In the genomic region with DNA sequence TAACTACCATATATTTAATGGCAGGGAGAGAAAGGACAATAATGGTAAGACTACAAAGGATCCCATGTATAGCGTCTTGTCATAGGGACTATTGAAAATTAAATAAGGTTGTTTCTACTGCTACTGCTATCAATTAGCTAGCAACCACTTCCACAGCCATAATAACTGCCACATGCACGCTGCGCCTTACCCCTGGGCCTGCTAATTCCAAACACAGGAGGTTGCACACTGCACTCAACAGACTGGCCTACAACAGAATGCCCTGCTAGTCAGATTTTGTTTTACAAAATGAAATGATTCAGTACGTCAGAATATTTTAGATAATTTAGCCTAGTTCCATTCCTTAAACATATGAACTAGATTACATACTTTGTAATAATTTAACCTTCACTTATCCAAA, we compare ENCODE assay signal across 20 cellular contexts.
DNase-seq lines count a peak whose midpoint lies in the region; ATAC-seq, FAIRE-seq and TF ChIP-seq lines count a peak whose summit lies in the region.
"Had no signal": no experiment of that assay in that cellular context is flagged by ENCODE, and none has a peak within 500 bp of the region (broad histone marks: within the 10 kb centered on the region; RNA-seq: fewer than 3 reads in every experiment).

No MANE protein-coding gene starts in this region.

- intact Hi-C loops in HepG2 (cut with micrococcal nuclease; ENCODE audit: unreplicated experiment) (loop anchor here (5.0 kb wide), 1 partner anchor 106 kb away; no protein-coding TSS in a partner anchor), lower leg skin (cut with DNase I; ENCODE audit: low total_unique reads) (no loop called here)

- 94% methylated on average over 4 of the region's 4 CpGs for WGBS in SK-N-SH (ENCODE audit: low lambda C conversion rate)
- 99% methylated on average over 4 of the region's 4 CpGs for WGBS in HepG2 (ENCODE audit: low lambda C conversion rate)
- WGBS in smooth muscle cell (ENCODE audit: low lambda C conversion rate), result 69% methylated on average over 4 of the region's 4 CpGs
- 86 to 88% methylated on average over 4 of the region's 4 CpGs for WGBS in lower leg skin, 2 donors

- H3K27ac ChIP-seq in SK-N-SH (ENCODE audit: low read depth in 2 of 2, low read length in 1 of 2) (peak overlapping the region in 1 of 2 experiments; percentile 67; a peak in 2 of 4 replicates), SK-N-MC (peak overlapping the region; percentile 5; the same call in 1 of the 2 replicates), HepG2 (ENCODE audit: extremely low read length, insufficient read depth, low read length) (peak overlapping the region; percentile 86), smooth muscle cell (ENCODE audit: low read depth) (peak overlapping the region; percentile 69)
- H3K27ac ChIP-seq: KMS-11, PC-9 had no signal

- H3F3A ChIP-seq in SK-N-SH (replicated peaks; ENCODE audit: insufficient read depth) (no peaks in the 10 kb centered on the region), smooth muscle cell (ENCODE audit: low read depth) (peaks cover 2% of the 10 kb centered on the region)

- H3K79me2 ChIP-seq in SK-N-SH (ENCODE audit: insufficient read depth) (no peaks in the 10 kb centered on the region), HepG2 (ENCODE audit: insufficient read depth, low read length) (no peaks in the 10 kb centered on the region), smooth muscle cell (ENCODE audit: low read depth) (no peaks in the 10 kb centered on the region)

- TF ChIP-seq EP300 in SK-N-SH (IDR thresholded peaks at IDR 0.05; ENCODE audit: borderline replicate concordance in 1 of 2, low read depth in 1 of 2, low read length in 1 of 2), result peak in 1 of 2 experiments; percentile 23; a peak in 1 of 4 replicates
- no peak for TF ChIP-seq EP300 in HepG2 (IDR thresholded peaks at IDR 0.05; ENCODE audit: low read depth in 2 of 2, low read length in 2 of 2)
- TF ChIP-seq EP300 in HepG2 (CRISPR knock-in tag; IDR thresholded peaks at IDR 0.05; ENCODE audit: borderline replicate concordance), result no peak

- POLR2A ChIA-PET in SK-N-SH (lab: Yijun Ruan, JAX) (no interaction called here), HepG2 (lab: Yijun Ruan, JAX) (no interaction called here)

- CTCF ChIA-PET in SK-N-SH (lab: Yijun Ruan, JAX) (interaction anchor here (1.2 kb wide), 1 partner anchor 25 kb away, joined by 3 read pairs; no protein-coding TSS in a partner anchor), HepG2 (lab: Yijun Ruan, JAX; ENCODE audit: low intra/inter-chr PET ratio, low total read pairs) (no interaction called here)

- FAIRE-seq in HepG2 (lab: Jason Lieb, UNC), result no peak
- FAIRE-seq: G401.6, GM12878, GM18507 had no signal

- no peaks in the 10 kb centered on the region for H3K9me2 ChIP-seq in SK-N-SH

- H3K9me3 ChIP-seq in SK-N-SH, result no peaks in the 10 kb centered on the region
- H3K9me3 ChIP-seq in SK-N-MC (ENCODE audit: low read depth, low read length), result no peaks in the 10 kb centered on the region
- no peaks in the 10 kb centered on the region for H3K9me3 ChIP-seq in HepG2 (ENCODE audit: low read length)
- no peaks in the 10 kb centered on the region for H3K9me3 ChIP-seq in smooth muscle cell (replicated peaks; ENCODE audit: low read depth)

- H3K27me3 ChIP-seq in SK-N-SH (ENCODE audit: insufficient read depth), result no peaks in the 10 kb centered on the region
- no peaks in the 10 kb centered on the region for H3K27me3 ChIP-seq in HepG2 (ENCODE audit: control insufficient read depth in 1 of 2, insufficient read depth in 2 of 2, low read length in 2 of 2)
- no peaks in the 10 kb centered on the region for H3K27me3 ChIP-seq in smooth muscle cell (ENCODE audit: low read depth)

- H3K36me3 ChIP-seq in SK-N-SH (replicated peaks in 1 of 2; ENCODE audit: control insufficient read depth in 1 of 2, insufficient read depth in 2 of 2, low read length in 1 of 2) (no peaks in the 10 kb centered on the region), SK-N-MC (ENCODE audit: insufficient read depth, low read length) (no peaks in the 10 kb centered on the region), HepG2 (replicated peaks in 1 of 2; ENCODE audit: control insufficient read depth in 1 of 2, insufficient read depth in 2 of 2, low read length in 2 of 2) (no peaks in the 10 kb centered on the region), smooth muscle cell (ENCODE audit: low read depth) (no peaks in the 10 kb centered on the region)

- H4K20me1 ChIP-seq in SK-N-SH (ENCODE audit: insufficient read depth) (no peaks in the 10 kb centered on the region), HepG2 (ENCODE audit: insufficient read depth, low read length) (no peaks in the 10 kb centered on the region), smooth muscle cell (ENCODE audit: low read depth) (no peaks in the 10 kb centered on the region)

- in situ Hi-C loops in HepG2 (cut with HindIII; ENCODE audit: extremely low pct_ligation_motif_present, low pct_unique_long_range_greater_than_20kb), result no loop called here

- H2AFZ ChIP-seq in SK-N-SH (ENCODE audit: low read depth) (no peak overlapping the region), HepG2 (ENCODE audit: low read length) (no peak overlapping the region), smooth muscle cell (ENCODE audit: low read depth) (no peak overlapping the region)
- H2AFZ ChIP-seq: GM23338, PC-9 had no signal

- no TSS peak for BruUV-seq in HepG2 (replicated peaks; lab: Mats Ljungman, UMichigan)

- peak; percentile 64 for DNase-seq in SK-N-SH
- DNase-seq in SK-N-MC (ENCODE audit: low read depth, low spot score), result no peak
- DNase-seq in HepG2 (ENCODE audit: low spot score), result no peak
- no peak for DNase-seq in smooth muscle cell (lab: John Stamatoyannopoulos, UW; ENCODE audit: unreplicated experiment)
- DNase-seq in amygdala (lab: John Stamatoyannopoulos, UW), result no peak
- no peak for DNase-seq in lower leg skin (ENCODE audit: low spot score in 2 of 2)
- DNase-seq in islet precursor cell, result no peak
- DNase-seq: 8988T, DND-41, NCI-H1048, NCI-H1436 treated with DMSO at 0.1 percent for 48 hours, NCI-H2081, NCI-H524, PC-9 had no signal

- no peak overlapping the region for H3K4me2 ChIP-seq in SK-N-SH
- peak overlapping the region; percentile 82; the same call in 1 of the 2 replicates for H3K4me2 ChIP-seq in HepG2 (ENCODE audit: low read depth, low read length)
- H3K4me2 ChIP-seq in smooth muscle cell, result peak overlapping the region; percentile 79
- H3K4me2 ChIP-seq: GM23338, KMS-11, PC-9 had no signal

- H3K9ac ChIP-seq in SK-N-SH (no peak overlapping the region), SK-N-MC (ENCODE audit: insufficient read length) (no peak overlapping the region), HepG2 (ENCODE audit: insufficient read depth, low read depth, low read length) (peak overlapping the region; percentile 58; the same call in 1 of the 2 replicates), smooth muscle cell (ENCODE audit: low read depth) (no peak overlapping the region)
- H3K9ac ChIP-seq: KMS-11 had no signal

- no peak for TF ChIP-seq POLR2A in HepG2 (IDR thresholded peaks at IDR 0.05; ENCODE audit: insufficient read depth in 1 of 2, low read depth in 2 of 2, low read length in 2 of 2)
- no peak for TF ChIP-seq POLR2A in lower leg skin (IDR thresholded peaks at IDR 0.05)

- H3K4me3 ChIP-seq in SK-N-SH (ENCODE audit: low read depth in 2 of 2, low read length in 1 of 2) (no peak overlapping the region), SK-N-MC (no peak overlapping the region), HepG2 (replicated peaks in 1 of 3; ENCODE audit: insufficient read depth in 1 of 3, low read depth in 2 of 3, low read length in 3 of 3) (no peak overlapping the region; a peak in 1 of 6 replicates), smooth muscle cell (no peak overlapping the region), lower leg skin (ENCODE audit: low read depth, poor library complexity, severe bottlenecking) (no peak overlapping the region)
- H3K4me3 ChIP-seq: GM12878, GM23338, PC-9 had no signal

- H3K4me1 ChIP-seq in SK-N-SH (ENCODE audit: control insufficient read depth in 1 of 2, insufficient read depth in 2 of 2, low read depth in 1 of 2, low read length in 1 of 2) (peaks cover 0 to 18% of the 10 kb centered on the region in 2 experiments; a peak in 2 of 4 replicates), HepG2 (ENCODE audit: insufficient read depth, low read length) (peaks cover 70% of the 10 kb centered on the region), smooth muscle cell (ENCODE audit: low read depth) (peaks cover 12% of the 10 kb centered on the region)

- TF ChIP-seq CTCF in SK-N-SH (IDR thresholded peaks at IDR 0.05), result no peak
- TF ChIP-seq CTCF in HepG2 (CRISPR knock-in tag; IDR thresholded peaks at IDR 0.05), result no peak
- TF ChIP-seq CTCF in smooth muscle cell (IDR thresholded peaks at IDR 0.05; ENCODE audit: borderline replicate concordance, insufficient read depth, poor library complexity, severe bottlenecking), result no peak
- TF ChIP-seq CTCF in lower leg skin (IDR thresholded peaks at IDR 0.05), result no peak

- no peak for ATAC-seq in SK-N-SH treated with all-trans-retinoic acid at 6 μM for 48 hours
- ATAC-seq in HepG2, result no peak
- ATAC-seq: GM12878, GM23338 had no signal

- TF ChIP-seq RAD21 in SK-N-SH (IDR thresholded peaks at IDR 0.05; ENCODE audit: low read length), result 0 out of 2 replicates have a peak, but pooled peaks have one; percentile 11
- no peak for TF ChIP-seq RAD21 in HepG2 (CRISPR knock-in tag; IDR thresholded peaks at IDR 0.05)

TF ChIP-seq in SK-N-SH, 30 proteins besides CTCF, POLR2A, EP300 and RAD21 (continues in another document):
- TF ChIP-seq YY1 (IDR thresholded peaks at IDR 0.05; ENCODE audit: low read depth) (no peak), FOSL2 (IDR thresholded peaks at IDR 0.05; ENCODE audit: borderline replicate concordance, low read depth) (no peak), CHD2 (IDR thresholded peaks at IDR 0.05; ENCODE audit: low read length, partially characterized antibody) (no peak), MXI1 (IDR thresholded peaks at IDR 0.05; ENCODE audit: low read depth, low read length) (peak; percentile 47; the same call in 1 of the 2 replicates), SIN3A (IDR thresholded peaks at IDR 0.05; ENCODE audit: borderline replicate concordance, low read depth, low read length) (no peak)

TF ChIP-seq in SK-N-SH treated with all-trans-retinoic acid at 6 μM for 48 hours, 23 proteins besides CTCF, POLR2A, EP300 and RAD21:
- TF ChIP-seq ZC3H10 (CRISPR knock-in tag; IDR thresholded peaks at IDR 0.05), result no peak
- no peak for TF ChIP-seq ZFP30 (CRISPR knock-in tag; IDR thresholded peaks at IDR 0.05)
- TF ChIP-seq RARB (CRISPR knock-in tag; IDR thresholded peaks at IDR 0.05), result no peak
- no peak for TF ChIP-seq GLIS3 (CRISPR knock-in tag; IDR thresholded peaks at IDR 0.05)
- TF ChIP-seq TCF4 (CRISPR knock-in tag; IDR thresholded peaks at IDR 0.05; ENCODE audit: borderline replicate concordance), result no peak

TF ChIP-seq in HepG2, 621 proteins besides CTCF, POLR2A, EP300 and RAD21 (continues in another document):
- no peak for TF ChIP-seq MAZ (IDR thresholded peaks at IDR 0.05; ENCODE audit: borderline replicate concordance, low read depth, low read length)
- no peak for TF ChIP-seq MAZ (CRISPR knock-in tag; IDR thresholded peaks at IDR 0.05; ENCODE audit: low read depth)
